Comparison of ENCODE assay signal across 4 cellular contexts in the genomic region with DNA sequence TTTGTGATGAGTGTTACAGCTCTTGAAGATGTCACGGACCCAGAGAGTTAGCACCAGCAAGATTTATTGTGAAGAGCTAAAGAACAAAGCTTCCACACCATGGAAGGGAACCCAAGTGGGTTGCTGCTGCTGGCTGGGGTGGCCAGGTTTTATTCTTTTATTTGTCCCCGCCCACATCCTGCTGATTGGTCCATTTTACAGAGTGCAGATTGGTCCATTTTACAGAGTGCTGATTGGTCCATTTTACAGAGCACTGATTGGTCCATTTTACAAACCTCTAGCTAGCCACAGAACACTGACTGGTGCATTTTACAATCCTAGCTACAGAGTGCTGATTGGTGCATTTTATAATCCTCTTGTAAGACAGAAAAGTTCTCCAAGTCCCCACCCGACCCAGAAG. TPM values are rescaled to one million over a fixed set of nuclear protein-coding genes. Genes with fewer than 3 reads are reported as not detected.
"Had no signal": no experiment of that assay in that cellular context is flagged by ENCODE, and none has a peak within 500 bp of the region (broad histone marks: within the 10 kb centered on the region; RNA-seq: fewer than 3 reads in every experiment).

No MANE protein-coding gene starts in this region.

RNA-seq across cellular contexts. Expression of a gene that starts 29.5 kb away (rescaled TPM):
- total RNA-seq: activated naive CD4-positive, alpha-beta T cell treated with anti-CD3 and anti-CD28 coated beads, Interleukin-2, amount 50 U/mL, for 72 hours; activated naive CD8-positive, alpha-beta T cell treated with anti-CD3 and anti-CD28 coated beads, Interleukin-2, amount 10 ng/mL, durations not matched to agents 7 days and 5 days; activated T-helper 2 cell treated with anti-CD3 and anti-CD28 coated beads, Interferon-gamma antibody, Interleukin-2, Interleukin-4, amounts not matched to agents 10 μg/mL and 5 μg/mL and 100 μg/mL, durations not matched to agents 14 hours and 24 hours and 36 hours; ascending aorta had no signal
